Comparison of ENCODE assay signal across 21 cellular contexts in genomic region chr3:94420941-94421340, GRCh38.
DNase-seq lines count a peak whose midpoint lies in the region; ATAC-seq and TF ChIP-seq lines count a peak whose summit lies in the region.
"Had no signal": no experiment of that assay in that cellular context is flagged by ENCODE, and none has a peak within 500 bp of the region (broad histone marks: within the 10 kb centered on the region; RNA-seq: fewer than 3 reads in every experiment).

No MANE protein-coding gene starts in this region.

- H3K9me2 ChIP-seq in SK-N-SH, result no peaks in the 10 kb centered on the region

- no peaks in the 10 kb centered on the region for H4K20me1 ChIP-seq in SK-N-SH (ENCODE audit: insufficient read depth)
- H4K20me1 ChIP-seq: BLaER1 treated with 17β-estradiol and CSF1 and Interleukin-3, amounts not matched to agents 10 nM and 100 nM had no signal

- H3K79me2 ChIP-seq in SK-N-SH (ENCODE audit: insufficient read depth), result no peaks in the 10 kb centered on the region

- no peak overlapping the region for H3K27ac ChIP-seq in SK-N-SH (ENCODE audit: low read depth in 2 of 2, low read length in 1 of 2)
- peak overlapping the region; percentile 68 for H3K27ac ChIP-seq in SJSA1
- H3K27ac ChIP-seq: 22Rv1; BLaER1 treated with 17β-estradiol and CSF1 and Interleukin-3, amounts not matched to agents 10 nM and 100 nM; HL-60; KMS-11 had no signal

- no peak for TF ChIP-seq CTCF in SK-N-SH (IDR thresholded peaks at IDR 0.05)
- TF ChIP-seq CTCF in fibroblast of mammary gland (conservative IDR thresholded peaks at IDR 0.05; ENCODE audit: control insufficient read depth, insufficient read depth, low read depth, low read length), result no peak

- ATAC-seq in SK-N-SH treated with all-trans-retinoic acid at 6 μM for 48 hours (no peak), GM21619 (IDR thresholded peaks at IDR 0.05; ENCODE audit: unreplicated experiment) (no peak), GM19035 (IDR thresholded peaks at IDR 0.05; ENCODE audit: unreplicated experiment) (no peak)
- ATAC-seq: CD8-positive, alpha-beta T cell had no signal

- TF ChIP-seq EP300 in SK-N-SH (IDR thresholded peaks at IDR 0.05; ENCODE audit: borderline replicate concordance in 1 of 2, low read depth in 1 of 2, low read length in 1 of 2), result no peak

- H3K9ac ChIP-seq in SK-N-SH, result no peak overlapping the region
- H3K9ac ChIP-seq: BLaER1 treated with 17β-estradiol and CSF1 and Interleukin-3, amounts not matched to agents 10 nM and 100 nM; KMS-11 had no signal

- TF ChIP-seq RAD21 in SK-N-SH (IDR thresholded peaks at IDR 0.05; ENCODE audit: low read length), result no peak

- DNase-seq in SK-N-SH, result no peak
- peak in 1 of 2 experiments; percentile 61 for DNase-seq in SJSA1 (ENCODE audit: low read depth in 1 of 2, low spot score in 2 of 2)
- DNase-seq in fibroblast of mammary gland (ENCODE audit: low read depth), result peak; percentile 16
- no peak for DNase-seq in posterior cingulate gyrus
- DNase-seq in DMS79 (lab: John Stamatoyannopoulos, UW), result no peak
- DNase-seq: CD8-positive, alpha-beta T cell; GF-D8; H7; NCI-H1105 treated with DMSO at 0.1 percent for 48 hours; NCI-H2081; NCI-H2171; NCI-H345; NCI-H524 treated with DMSO at 0.1 percent for 48 hours; Right ventricle myocardium superior had no signal

- POLR2A ChIA-PET in SK-N-SH (lab: Yijun Ruan, JAX), result no interaction called here

- H3F3A ChIP-seq in SK-N-SH (replicated peaks; ENCODE audit: insufficient read depth), result peaks cover 3% of the 10 kb centered on the region

- intact Hi-C loops in posterior cingulate gyrus (cut with DNase I), result no loop called here

- no peaks in the 10 kb centered on the region for H3K36me3 ChIP-seq in SK-N-SH (replicated peaks in 1 of 2; ENCODE audit: control insufficient read depth in 1 of 2, insufficient read depth in 2 of 2, low read length in 1 of 2)
- H3K36me3 ChIP-seq in SJSA1, result no peaks in the 10 kb centered on the region
- H3K36me3 ChIP-seq: BLaER1 treated with 17β-estradiol and CSF1 and Interleukin-3, amounts not matched to agents 10 nM and 100 nM had no signal

- H2AFZ ChIP-seq in SK-N-SH (ENCODE audit: low read depth), result no peak overlapping the region

- H3K27me3 ChIP-seq in SK-N-SH (ENCODE audit: insufficient read depth) (no peaks in the 10 kb centered on the region), SJSA1 (replicated peaks) (no peaks in the 10 kb centered on the region)
- H3K27me3 ChIP-seq: BLaER1 treated with 17β-estradiol and CSF1 and Interleukin-3, amounts not matched to agents 10 nM and 100 nM had no signal

- no peak overlapping the region for H3K4me3 ChIP-seq in SK-N-SH (ENCODE audit: low read depth in 2 of 2, low read length in 1 of 2)
- no peak overlapping the region for H3K4me3 ChIP-seq in SJSA1
- H3K4me3 ChIP-seq in fibroblast of mammary gland (ENCODE audit: control insufficient read depth, low read depth, low read length), result no peak overlapping the region
- H3K4me3 ChIP-seq: BLaER1 treated with 17β-estradiol and CSF1 and Interleukin-3, amounts not matched to agents 10 nM and 100 nM had no signal

- 64% methylated on average over 1 of the region's 1 CpG for WGBS in SK-N-SH (ENCODE audit: low lambda C conversion rate)

- no peaks in the 10 kb centered on the region for H3K4me1 ChIP-seq in SK-N-SH (ENCODE audit: control insufficient read depth in 1 of 2, insufficient read depth in 2 of 2, low read depth in 1 of 2, low read length in 1 of 2)
- H3K4me1 ChIP-seq in SJSA1 (replicated peaks), result peaks cover 27% of the 10 kb centered on the region
- H3K4me1 ChIP-seq: BLaER1 treated with 17β-estradiol and CSF1 and Interleukin-3, amounts not matched to agents 10 nM and 100 nM had no signal

- H3K9me3 ChIP-seq in SK-N-SH, result no peaks in the 10 kb centered on the region
- H3K9me3 ChIP-seq in SJSA1 (replicated peaks), result peaks cover 4% of the 10 kb centered on the region

- no peak overlapping the region for H3K4me2 ChIP-seq in SK-N-SH
- H3K4me2 ChIP-seq: BLaER1 treated with 17β-estradiol and CSF1 and Interleukin-3, amounts not matched to agents 10 nM and 100 nM; KMS-11 had no signal

- CTCF ChIA-PET in SK-N-SH (lab: Yijun Ruan, JAX), result no interaction called here

TF ChIP-seq in SK-N-SH, 30 proteins besides CTCF, POLR2A, EP300 and RAD21:
- TF ChIP-seq SMC3 (IDR thresholded peaks at IDR 0.05; ENCODE audit: low read depth, low read length) (no peak), TCF12 (IDR thresholded peaks at IDR 0.05) (0 out of 2 replicates have a peak, but pooled peaks have one; percentile 22)

TF ChIP-seq in SK-N-SH treated with all-trans-retinoic acid at 6 μM for 48 hours, 23 proteins besides CTCF, POLR2A, EP300 and RAD21:
- TF ChIP-seq TCF4 (CRISPR knock-in tag; IDR thresholded peaks at IDR 0.05; ENCODE audit: borderline replicate concordance) (no peak), ISL1 (CRISPR knock-in tag; IDR thresholded peaks at IDR 0.05) (no peak), PATZ1 (CRISPR knock-in tag; IDR thresholded peaks at IDR 0.05; ENCODE audit: borderline replicate concordance) (no peak), ZNF70 (CRISPR knock-in tag; IDR thresholded peaks at IDR 0.05) (no peak), ZC3H10 (CRISPR knock-in tag; IDR thresholded peaks at IDR 0.05) (no peak), CSDC2 (CRISPR knock-in tag; IDR thresholded peaks at IDR 0.05) (no peak)
